In genomic region chr11:10385696-10386095, GRCh38 we compare ENCODE assay signal across 19 cellular contexts.
DNase-seq lines count a peak whose midpoint lies in the region; TF ChIP-seq lines count a peak whose summit lies in the region.
"Had no signal": no experiment of that assay in that cellular context is flagged by ENCODE, and none has a peak within 500 bp of the region (broad histone marks: within the 10 kb centered on the region; RNA-seq: fewer than 3 reads in every experiment).

No MANE protein-coding gene starts in this region.

- TF ChIP-seq POLR2A in adrenal gland (IDR thresholded peaks at IDR 0.05), result no peak
- no peak for TF ChIP-seq POLR2A in sigmoid colon (IDR thresholded peaks at IDR 0.05)

- H3K27ac ChIP-seq in adrenal gland, result peak overlapping the region in 2 of 5 donors; percentile 56 to 82
- H3K27ac ChIP-seq in left ventricle myocardium inferior (replicated peaks), result no peak overlapping the region
- peak overlapping the region; percentile 66 to 79 (median 78) for H3K27ac ChIP-seq in sigmoid colon
- H3K27ac ChIP-seq: ascending aorta had no signal

- no peaks in the 10 kb centered on the region for H3K36me3 ChIP-seq in adrenal gland (replicated peaks in 1 of 2)
- no peaks in the 10 kb centered on the region for H3K36me3 ChIP-seq in left ventricle myocardium inferior
- H3K36me3 ChIP-seq in sigmoid colon, result no peaks in the 10 kb centered on the region
- H3K36me3 ChIP-seq: ascending aorta, heart left ventricle had no signal

- intact Hi-C loops in adrenal gland (cut with DNase I) (no loop called here), left ventricle myocardium inferior (cut with micrococcal nuclease) (no loop called here), sigmoid colon (cut with DNase I) (no loop called here)

- peak; percentile 67 for DNase-seq in AG08395 (ENCODE audit: low spot score)
- peak in 6 of 7 donors; percentile 47 to 82 (median 51) for DNase-seq in adrenal gland
- DNase-seq in left ventricle myocardium inferior, result peak; percentile 25
- peak; percentile 93 for DNase-seq in sigmoid colon
- DNase-seq in dedifferentiated amniotic fluid mesenchymal stem cell (ENCODE audit: extremely low spot score), result no peak
- DNase-seq in COLO668 (lab: John Stamatoyannopoulos, UW; ENCODE audit: unreplicated experiment), result no peak
- no peak for DNase-seq in activated CD4-positive, alpha-beta T cell treated with anti-CD3 and anti-CD28 coated beads, Interleukin-2, amount 50 U/mL, for 4 hours
- no peak for DNase-seq in SIG-M5 (lab: John Stamatoyannopoulos, UW)
- DNase-seq: activated CD4-positive, CD25-positive, alpha-beta regulatory T cell treated with anti-CD3 and anti-CD28 coated beads, Interleukin-2, amount 50 U/mL, for 72 hours; activated naive CD4-positive, alpha-beta T cell; H7; NCI-H1436; NCI-H226; occipital lobe; SHP77 had no signal

- TF ChIP-seq EP300 in sigmoid colon (IDR thresholded peaks at IDR 0.05), result peak in 2 of 4 donors; percentile 36 to 54

- H3K4me3 ChIP-seq in adrenal gland (no peak overlapping the region), left ventricle myocardium inferior (no peak overlapping the region), sigmoid colon (no peak overlapping the region)
- H3K4me3 ChIP-seq: ascending aorta, coronary artery, GM12878, heart left ventricle had no signal

- H3K4me1 ChIP-seq in adrenal gland (replicated peaks in 1 of 2), result no peaks in the 10 kb centered on the region
- peaks cover 16% of the 10 kb centered on the region for H3K4me1 ChIP-seq in left ventricle myocardium inferior
- peaks cover 0 to 44% (median 42%) of the 10 kb centered on the region in 4 donors for H3K4me1 ChIP-seq in sigmoid colon

- H3K9me3 ChIP-seq in adrenal gland (replicated peaks in 1 of 3), result no peaks in the 10 kb centered on the region
- H3K9me3 ChIP-seq in left ventricle myocardium inferior (replicated peaks), result no peaks in the 10 kb centered on the region
- no peaks in the 10 kb centered on the region for H3K9me3 ChIP-seq in sigmoid colon
- H3K9me3 ChIP-seq: ascending aorta, heart left ventricle had no signal

- H3K27me3 ChIP-seq in adrenal gland (no peaks in the 10 kb centered on the region), left ventricle myocardium inferior (ENCODE audit: low read depth) (peaks cover 6% of the 10 kb centered on the region), sigmoid colon (no peaks in the 10 kb centered on the region)
- H3K27me3 ChIP-seq: ascending aorta, heart left ventricle had no signal

- WGBS in adrenal gland, 4 donors, result 48 to 69% (median 58%) methylated on average over 6 of the region's 6 CpGs
- 79 to 80% methylated on average over 6 of the region's 6 CpGs for WGBS in sigmoid colon, 2 donors

- no peak for TF ChIP-seq CTCF in adrenal gland (IDR thresholded peaks at IDR 0.05)
- TF ChIP-seq CTCF in left ventricle myocardium inferior (IDR thresholded peaks at IDR 0.05; ENCODE audit: borderline replicate concordance), result no peak
- TF ChIP-seq CTCF in sigmoid colon (IDR thresholded peaks at IDR 0.05), result no peak

Comparison
In these comparisons a context has a peak if more than half of its experiments do, and no peak if none do; other contexts are left out.
1. DNase-seq: peak in AG08395 (single experiment), adrenal gland (6 of 7), left ventricle myocardium inferior (single experiment) and sigmoid colon (single experiment); none in dedifferentiated amniotic fluid mesenchymal stem cell (single experiment), COLO668 (single experiment), activated CD4-positive, alpha-beta T cell treated with anti-CD3 and anti-CD28 coated beads, Interleukin-2, amount 50 U/mL, for 4 hours (0 of 2) and SIG-M5 (single experiment).